ENCODE assay signal across 24 cellular contexts in the genomic region with DNA sequence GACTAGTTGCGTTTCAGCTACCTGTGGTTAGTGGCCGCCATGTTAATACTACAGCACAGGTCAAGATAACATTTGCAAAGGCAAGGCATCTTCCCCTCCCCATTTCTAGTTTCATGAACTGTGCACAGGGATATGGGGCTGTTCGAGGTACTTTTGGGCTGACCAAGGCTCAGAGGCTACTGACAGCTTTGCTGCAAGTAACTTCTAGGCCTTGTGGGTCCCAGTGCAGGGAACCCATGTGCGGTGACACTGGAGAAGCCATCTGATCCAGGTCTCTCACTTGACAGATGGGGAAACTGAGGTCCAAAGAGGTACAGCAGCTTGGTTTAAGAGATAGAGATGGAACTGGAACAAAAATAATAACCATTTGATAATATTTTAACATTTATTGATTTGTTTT.
"Had no signal": no experiment of that assay in that cellular context is flagged by ENCODE, and none has a peak within 500 bp of the region (broad histone marks: within the 10 kb centered on the region; RNA-seq: fewer than 3 reads in every experiment).

No MANE protein-coding gene starts in this region.

- DNase-seq: Karpas-422, KG1, MG63, NCI-H1092, NCI-H1105 treated with DMSO at 0.1 percent for 48 hours, NCI-H1417 treated with DMSO at 0.1 percent for 48 hours, NCI-H146, NCI-H187, NCI-H2029, NCI-H2081 treated with DMSO at 0.1 percent for 48 hours, NCI-H2171, NCI-H226, NCI-H446, NCI-H510A, NCI-H524 treated with DMSO at 0.1 percent for 48 hours, NCI-H69, NCI-H774, RPMI8226, SHP77 treated with DMSO at 0.1 percent for 48 hours, SJCRH30 had no signal

- ATAC-seq: SK-N-SH treated with all-trans-retinoic acid at 6 μM for 48 hours had no signal

- H3K4me3 ChIP-seq: MG63, SJCRH30 had no signal

- H3K9me3 ChIP-seq: MG63, SJCRH30 had no signal

- H3K27me3 ChIP-seq: MG63, SJCRH30 had no signal

- H3K36me3 ChIP-seq: SJCRH30 had no signal

- FAIRE-seq: HTR-8/SVneo, RCC 7860 had no signal

- H3K4me1 ChIP-seq: SJCRH30 had no signal

- H3K27ac ChIP-seq: HL-60, SJCRH30 had no signal
